Comparison of ENCODE assay signal across 24 cellular contexts in the genomic region with DNA sequence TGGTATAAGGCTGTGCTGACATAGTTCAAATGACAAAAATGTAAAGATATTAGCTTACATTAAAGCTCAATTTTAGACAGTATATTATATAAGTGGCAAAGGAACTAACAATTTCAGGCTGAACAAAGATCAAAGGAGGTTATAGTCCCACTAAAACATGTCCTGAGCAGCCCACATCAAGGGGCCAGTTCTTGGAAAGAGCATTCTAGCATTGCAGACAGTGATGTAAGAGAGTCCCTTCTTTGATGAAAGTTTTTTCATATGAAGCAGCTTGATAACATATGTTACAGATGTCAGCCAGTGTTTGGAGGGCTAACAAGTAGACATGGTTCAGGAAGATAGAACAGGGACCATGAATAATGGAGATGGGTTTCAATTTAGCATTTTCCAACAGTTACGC.
"Had no signal": no experiment of that assay in that cellular context is flagged by ENCODE, and none has a peak within 500 bp of the region (broad histone marks: within the 10 kb centered on the region; RNA-seq: fewer than 3 reads in every experiment).

No MANE protein-coding gene starts in this region.

- H3K27ac Mint-ChIP-seq: activated naive CD4-positive, alpha-beta T cell treated with anti-CD3 and anti-CD28 coated beads, Interleukin-2, amount 50 U/mL, for 72 hours; naive thymus-derived CD4-positive, alpha-beta T cell; T-helper 1 cell treated with Interleukin-12 subunit alpha and Interleukin-12 subunit beta and Interleukin-4 antibody, amounts not matched to agents 30 μg/mL and 1 μg/mL, for 36 hours had no signal

- H3K9me3 ChIP-seq: gastroesophageal sphincter, ovary, prostate gland, sigmoid colon, testis, transverse colon had no signal

- H3K4me3 ChIP-seq: gastroesophageal sphincter, hepatocyte, ovary, prostate gland, sigmoid colon, testis, transverse colon had no signal

- H3K9me3 Mint-ChIP-seq: activated naive CD4-positive, alpha-beta T cell treated with anti-CD3 and anti-CD28 coated beads, Interleukin-2, amount 50 U/mL, for 72 hours; naive thymus-derived CD4-positive, alpha-beta T cell; T-helper 1 cell treated with Interleukin-12 subunit alpha and Interleukin-12 subunit beta and Interleukin-4 antibody, amounts not matched to agents 30 μg/mL and 1 μg/mL, for 36 hours had no signal

- H3K4me2 ChIP-seq: hepatocyte had no signal

- H3K4me1 ChIP-seq: gastroesophageal sphincter, prostate gland, sigmoid colon, testis, transverse colon had no signal

- H3K36me3 Mint-ChIP-seq: activated naive CD4-positive, alpha-beta T cell treated with anti-CD3 and anti-CD28 coated beads, Interleukin-2, amount 50 U/mL, for 72 hours; naive thymus-derived CD4-positive, alpha-beta T cell had no signal

- H3K4me3 Mint-ChIP-seq: naive thymus-derived CD4-positive, alpha-beta T cell; T-helper 1 cell treated with Interleukin-12 subunit alpha and Interleukin-12 subunit beta and Interleukin-4 antibody, amounts not matched to agents 30 μg/mL and 1 μg/mL, for 36 hours had no signal

- ATAC-seq: gastroesophageal sphincter; left cardiac atrium; naive thymus-derived CD4-positive, alpha-beta T cell had no signal

- H3K36me3 ChIP-seq: gastroesophageal sphincter, ovary, prostate gland, sigmoid colon, transverse colon had no signal

- H3K27ac ChIP-seq: gastroesophageal sphincter, hepatocyte, ovary, prostate gland, sigmoid colon, testis, transverse colon had no signal

- H3K27me3 ChIP-seq: gastroesophageal sphincter, hepatocyte, ovary, sigmoid colon, testis, transverse colon had no signal

- DNase-seq: activated CD4-positive, alpha-beta T cell treated with anti-CD3 and anti-CD28 coated beads, Interleukin-2, amount 50 U/mL, for 1 hour; activated CD4-positive, CD25-positive, alpha-beta regulatory T cell treated with anti-CD3 and anti-CD28 coated beads, Interleukin-2, amount 50 U/mL, for 72 hours; activated gamma-delta T cell treated with Interleukin-2 at 50 U/mL for 16 hours; caudate nucleus; left cardiac atrium; mammary epithelial cell; midbrain; naive thymus-derived CD4-positive, alpha-beta T cell; ovary; retina; sigmoid colon; small intestine; stimulated activated CD4-positive, alpha-beta T cell treated with anti-CD3 and anti-CD28 coated beads, Interleukin-1b, Interleukin-23, amount 100 ng/mL, for 48 hours; stimulated activated CD4-positive, alpha-beta T cell treated with anti-CD3 and anti-CD28 coated beads, Interleukin-4, amount 100 ng/mL, for 4 hours; stimulated activated CD8-positive, alpha-beta memory T cell treated with anti-CD3 and anti-CD28 coated beads, Interleukin-4, amount 100 ng/mL, for 48 hours; stimulated activated naive CD4-positive, alpha-beta T cell; T-helper 9 cell; testis; transverse colon had no signal
